In genomic region chr12:131736807-131737484, GRCh38 we compare ENCODE assay signal across 11 cellular contexts. TPM values are rescaled to one million over a fixed set of nuclear protein-coding genes. Genes with fewer than 3 reads are reported as not detected.
A peak's percentile ranks its signal among the peaks of the same experiment; 100 is the strongest.
DNase-seq lines count a peak whose midpoint lies in the region; ATAC-seq, FAIRE-seq and TF ChIP-seq lines count a peak whose summit lies in the region.
"Had no signal": no experiment of that assay in that cellular context is flagged by ENCODE, and none has a peak within 500 bp of the region (broad histone marks: within the 10 kb centered on the region; RNA-seq: fewer than 3 reads in every experiment).

No MANE protein-coding gene starts in this region.

- H3K4me2 ChIP-seq in neuronal stem cell (ENCODE audit: insufficient read depth, low read length, poor library complexity, severe bottlenecking), result no peak overlapping the region

- H3K9me3 ChIP-seq in neuronal stem cell (replicated peaks in 1 of 2; ENCODE audit: control insufficient read depth in 2 of 2, insufficient read depth in 1 of 2, low read depth in 1 of 2, low read length in 2 of 2) (peaks cover 5 to 7% of the 10 kb centered on the region in 2 donors), A673 (ENCODE audit: low read depth, low read length, poor library complexity, severe bottlenecking) (no peaks in the 10 kb centered on the region)

- H3K4ac ChIP-seq in neuronal stem cell (ENCODE audit: low read length), result no peak overlapping the region

- H3K36me3 ChIP-seq in neuronal stem cell (replicated peaks in 1 of 2; ENCODE audit: control insufficient read depth in 2 of 2, insufficient read depth in 2 of 2, low read length in 2 of 2), result peaks cover 48 to 92% of the 10 kb centered on the region in 2 donors
- H3K36me3 ChIP-seq in A673 (ENCODE audit: insufficient read depth, low read length, poor library complexity, severe bottlenecking), result peaks cover 63% of the 10 kb centered on the region

- H2BK15ac ChIP-seq in neuronal stem cell (ENCODE audit: low read length), result no peak overlapping the region

- H3K18ac ChIP-seq in neuronal stem cell (ENCODE audit: low read length), result peak overlapping the region; percentile 19

- POLR2A ChIA-PET in A673 (lab: Charles Lee; ENCODE audit: low non-redundant PET), result interaction anchor here (0.7 kb wide), 1 partner anchor 104 kb away, joined by 3 read pairs; no protein-coding TSS in a partner anchor

- H2BK120ac ChIP-seq in neuronal stem cell (ENCODE audit: low read depth, low read length), result no peak overlapping the region

- no peak overlapping the region for H2AK5ac ChIP-seq in neuronal stem cell (ENCODE audit: low read depth, low read length)

- no peak overlapping the region for H4K91ac ChIP-seq in neuronal stem cell (ENCODE audit: low read depth, low read length, poor library complexity)

- no peak for ATAC-seq in GM18873 (IDR thresholded peaks at IDR 0.05; ENCODE audit: low FRiP score, unreplicated experiment)
- no peak for ATAC-seq in HG03175 (IDR thresholded peaks at IDR 0.05; ENCODE audit: unreplicated experiment)
- no peak for ATAC-seq in GM21526 (IDR thresholded peaks at IDR 0.05; ENCODE audit: low FRiP score, unreplicated experiment)

- peak overlapping the region; percentile 44 for H3K14ac ChIP-seq in neuronal stem cell (ENCODE audit: low read length)

- H2BK12ac ChIP-seq in neuronal stem cell (ENCODE audit: low read length), result no peak overlapping the region

- TF ChIP-seq POLR2A in GM12891 (IDR thresholded peaks at IDR 0.05; ENCODE audit: low read depth, low read length), result no peak

- no peak overlapping the region for H2AFZ ChIP-seq in neuronal stem cell (ENCODE audit: low read length)
- H2AFZ ChIP-seq: parathyroid adenoma had no signal

- WGBS in neuronal stem cell (ENCODE audit: extremely low coverage in 2 of 2, insufficient read length in 2 of 2, insufficient replicate concordance in 1 of 2), 2 donors, result no CpG with 5 or more reads among the region's 24 CpGs

- H3K27ac ChIP-seq in neuronal stem cell (replicated peaks; ENCODE audit: low read length) (no peak overlapping the region), A673 (ENCODE audit: low read depth, low read length, poor library complexity, severe bottlenecking) (no peak overlapping the region)
- H3K27ac ChIP-seq: parathyroid adenoma had no signal

- H3K4me3 ChIP-seq in epithelial cell of proximal tubule (ENCODE audit: low read depth, low read length), result no peak overlapping the region
- no peak overlapping the region for H3K4me3 ChIP-seq in neuronal stem cell (ENCODE audit: low read length in 2 of 2)
- no peak overlapping the region for H3K4me3 ChIP-seq in A673 (ENCODE audit: low read depth, low read length, poor library complexity, severe bottlenecking)

- intact Hi-C loops in A673 (cut with micrococcal nuclease; ENCODE audit: unreplicated experiment), result no loop called here

- H4K8ac ChIP-seq in neuronal stem cell (ENCODE audit: low read depth, low read length), result no peak overlapping the region

- no peak overlapping the region for H3K23ac ChIP-seq in neuronal stem cell (ENCODE audit: low read depth, low read length, poor library complexity)

- BruUV-seq in A673 (replicated peaks; lab: Mats Ljungman, UMichigan), result no TSS peak

- no peak overlapping the region for H2BK5ac ChIP-seq in neuronal stem cell (ENCODE audit: low read length)

- CTCF ChIA-PET in A673 (lab: Charles Lee), result interaction anchor here (0.6 kb wide), 1 partner anchor 1334 kb away, joined by 4 read pairs; no protein-coding TSS in a partner anchor

- no peak for DNase-seq in GM12891 (ENCODE audit: insufficient read length, low spot score)
- DNase-seq in RPMI7951 (ENCODE audit: low read depth), result peak; percentile 53
- peak; percentile 12 for DNase-seq in epithelial cell of proximal tubule (ENCODE audit: low read depth)
- DNase-seq in neuronal stem cell (ENCODE audit: low spot score), result no peak
- DNase-seq in A673 (ENCODE audit: low spot score), result no peak
- DNase-seq: activated naive CD4-positive, alpha-beta T cell; NCI-H2081 treated with DMSO at 0.1 percent for 48 hours had no signal

- no peaks in the 10 kb centered on the region for H3K27me3 ChIP-seq in neuronal stem cell (ENCODE audit: control insufficient read depth in 3 of 3, insufficient read depth in 3 of 3, low read depth in 1 of 3, low read length in 3 of 3)
- no peaks in the 10 kb centered on the region for H3K27me3 ChIP-seq in A673 (replicated peaks; ENCODE audit: insufficient read depth, low read depth, low read length, poor library complexity)

- H3K79me1 ChIP-seq in neuronal stem cell (ENCODE audit: low read depth, low read length), result peaks cover 4% of the 10 kb centered on the region

- no peak for TF ChIP-seq CTCF in epithelial cell of proximal tubule (conservative IDR thresholded peaks at IDR 0.05; ENCODE audit: low read depth, low read length)
- no peak for TF ChIP-seq CTCF in A673 (conservative IDR thresholded peaks at IDR 0.05; ENCODE audit: low read depth, low read length)

- no peak for FAIRE-seq in GM12891 (lab: Jason Lieb, UNC)

- H3K9ac ChIP-seq in neuronal stem cell (ENCODE audit: low read depth, low read length, poor library complexity), result no peak overlapping the region
- H3K9ac ChIP-seq: parathyroid adenoma had no signal

- H3K4me1 ChIP-seq in neuronal stem cell (ENCODE audit: control insufficient read depth in 2 of 2, insufficient read depth in 1 of 2, low read depth in 1 of 2, low read length in 2 of 2), result peaks cover 0 to 3% of the 10 kb centered on the region in 2 donors
- H3K4me1 ChIP-seq in A673 (ENCODE audit: insufficient read depth, low read length, poor library complexity, severe bottlenecking), result no peaks in the 10 kb centered on the region

TF ChIP-seq in GM12891, 5 proteins besides CTCF, POLR2A, EP300 and RAD21:
- TF ChIP-seq POLR2AphosphoS5 (IDR thresholded peaks at IDR 0.05; ENCODE audit: low read depth, low read length) (0 out of 2 replicates have a peak, but pooled peaks have one; percentile 8), PAX5 (IDR thresholded peaks at IDR 0.05; ENCODE audit: insufficient read depth, low read length, severe bottlenecking) (no peak)

RNA-seq across cellular contexts. Expression of gene SFSWAP, which starts 26.1 kb away (rescaled TPM):
- polyA plus RNA-seq in GM12891 (2012; ENCODE audit: low read depth, missing spikeins), result 21.1 TPM
- 18.0 and 19.6 TPM in 2 replicates for total RNA-seq in RPMI7951 (2014; rRNA removed; shearing (Covaris generic))
- total RNA-seq in epithelial cell of proximal tubule, result 24.3 and 25.3 TPM in 2 replicates
- 48.1 TPM for polyA plus RNA-seq in neuronal stem cell (2013, experiment 1 of 2)
- polyA plus RNA-seq in neuronal stem cell (2013, experiment 2 of 2), result 50.5 TPM
- 65.4 and 66.4 TPM in 2 replicates for total RNA-seq in A673 (2021)

Comparison
In these comparisons a context has a peak if more than half of its experiments do, and no peak if none do; other contexts are left out.
1. DNase-seq: peak in RPMI7951 (single experiment) and epithelial cell of proximal tubule (single experiment); none in GM12891 (single experiment), neuronal stem cell (single experiment) and A673 (single experiment).